1 cellular context compared by ENCODE assay signal in the genomic region with DNA sequence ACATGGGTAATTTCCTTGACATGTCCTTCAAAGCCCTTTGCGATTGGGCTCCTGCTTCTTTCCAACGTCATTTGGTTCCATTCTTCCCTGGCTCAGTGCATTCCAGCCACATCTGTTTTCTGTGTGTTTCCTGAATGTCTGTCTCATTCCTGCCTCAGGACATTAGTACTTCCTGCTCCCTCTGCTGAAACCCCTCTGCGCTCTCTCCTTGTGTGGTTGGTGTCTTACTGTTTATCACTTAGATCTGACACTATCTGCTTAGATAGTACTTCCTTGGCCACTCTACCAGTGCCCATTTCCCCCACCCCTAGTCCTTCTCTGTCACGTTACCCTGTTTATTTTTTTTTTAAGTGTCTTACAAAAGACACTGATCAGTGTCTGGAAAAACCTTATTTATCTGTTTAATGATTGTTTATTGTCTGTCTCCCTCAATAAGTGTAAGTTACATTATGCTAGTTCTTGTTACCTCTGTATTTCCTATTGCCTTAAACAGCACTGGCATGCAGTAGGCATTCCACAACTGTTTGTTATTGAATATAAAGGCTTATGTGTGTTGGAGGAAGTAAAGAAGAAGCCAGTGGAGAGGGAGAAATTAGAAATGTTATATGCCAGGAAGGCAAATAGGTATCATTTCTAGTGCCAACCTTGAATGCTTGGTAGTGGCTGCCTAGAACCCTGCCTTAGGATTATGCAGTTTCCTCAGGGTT.
TF ChIP-seq lines count a peak whose summit lies in the region.

No MANE protein-coding gene starts in this region.

TF ChIP-seq in IMR-90, 13 proteins besides CTCF, POLR2A, EP300 and RAD21 (continued from another document):
- TF ChIP-seq, protein P1, sequence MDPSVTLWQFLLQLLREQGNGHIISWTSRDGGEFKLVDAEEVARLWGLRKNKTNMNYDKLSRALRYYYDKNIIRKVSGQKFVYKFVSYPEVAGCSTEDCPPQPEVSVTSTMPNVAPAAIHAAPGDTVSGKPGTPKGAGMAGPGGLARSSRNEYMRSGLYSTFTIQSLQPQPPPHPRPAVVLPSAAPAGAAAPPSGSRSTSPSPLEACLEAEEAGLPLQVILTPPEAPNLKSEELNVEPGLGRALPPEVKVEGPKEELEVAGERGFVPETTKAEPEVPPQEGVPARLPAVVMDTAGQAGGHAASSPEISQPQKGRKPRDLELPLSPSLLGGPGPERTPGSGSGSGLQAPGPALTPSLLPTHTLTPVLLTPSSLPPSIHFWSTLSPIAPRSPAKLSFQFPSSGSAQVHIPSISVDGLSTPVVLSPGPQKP (IDR thresholded peaks at IDR 0.05; ENCODE audit: borderline replicate concordance, low read depth, low read length), result no peak
- no peak for TF ChIP-seq RFX5 (IDR thresholded peaks at IDR 0.05; ENCODE audit: low read depth, low read length)
- TF ChIP-seq, protein P2, sequence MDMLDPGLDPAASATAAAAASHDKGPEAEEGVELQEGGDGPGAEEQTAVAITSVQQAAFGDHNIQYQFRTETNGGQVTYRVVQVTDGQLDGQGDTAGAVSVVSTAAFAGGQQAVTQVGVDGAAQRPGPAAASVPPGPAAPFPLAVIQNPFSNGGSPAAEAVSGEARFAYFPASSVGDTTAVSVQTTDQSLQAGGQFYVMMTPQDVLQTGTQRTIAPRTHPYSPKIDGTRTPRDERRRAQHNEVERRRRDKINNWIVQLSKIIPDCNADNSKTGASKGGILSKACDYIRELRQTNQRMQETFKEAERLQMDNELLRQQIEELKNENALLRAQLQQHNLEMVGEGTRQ (IDR thresholded peaks at IDR 0.05; ENCODE audit: low read depth, low read length), result no peak
